9 cellular contexts compared by ENCODE assay signal in the genomic region with DNA sequence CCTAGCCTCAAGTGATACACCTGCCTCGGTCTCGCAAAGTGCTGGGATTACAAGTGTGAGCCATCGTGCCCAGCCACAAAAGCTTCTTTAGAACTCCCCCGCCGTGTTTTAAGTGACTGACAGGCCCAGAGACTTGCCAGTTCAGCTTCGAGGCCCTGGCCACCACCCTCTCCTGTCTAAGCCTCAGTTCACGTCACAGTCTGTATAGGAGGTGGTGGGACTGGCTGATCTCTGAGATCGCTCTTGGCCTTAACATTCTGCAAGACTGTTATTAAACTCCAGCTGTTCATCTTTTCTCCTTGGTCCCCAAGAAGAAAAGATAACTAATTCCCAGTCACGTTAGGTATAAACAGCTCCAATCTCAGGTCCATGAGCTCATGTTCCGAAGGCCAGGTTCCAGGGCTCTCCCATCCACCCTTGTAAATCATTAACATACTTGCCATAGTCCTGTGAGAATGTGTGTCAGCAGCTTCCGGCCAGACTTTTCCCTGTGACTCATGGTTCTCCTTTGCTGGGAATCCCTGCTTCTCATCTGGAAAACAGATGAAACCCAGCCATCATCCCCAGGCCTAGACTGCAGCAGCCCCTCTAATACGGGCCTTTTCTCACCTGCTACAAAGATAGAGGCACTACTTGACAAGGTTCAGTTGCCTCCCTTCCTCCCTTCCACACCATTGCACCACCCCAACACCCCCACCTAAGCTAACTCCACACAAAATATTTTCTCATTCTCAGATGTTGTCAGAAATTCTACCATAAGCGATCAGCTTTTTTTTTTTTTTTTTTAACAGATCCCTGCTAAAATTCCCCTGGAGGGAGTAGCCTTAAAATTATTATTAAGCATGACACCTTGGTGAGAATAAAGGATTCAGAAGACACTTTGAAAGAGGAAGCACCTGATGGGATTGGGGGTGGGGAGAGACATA. TPM values are rescaled to one million over a fixed set of nuclear protein-coding genes. Genes with fewer than 3 reads are reported as not detected.
A peak's percentile ranks its signal among the peaks of the same experiment; 100 is the strongest.
DNase-seq lines count a peak whose midpoint lies in the region; ATAC-seq and TF ChIP-seq lines count a peak whose summit lies in the region.
"Had no signal": no experiment of that assay in that cellular context is flagged by ENCODE, and none has a peak within 500 bp of the region (broad histone marks: within the 10 kb centered on the region; RNA-seq: fewer than 3 reads in every experiment).

No MANE protein-coding gene starts in this region.

- no peaks in the 10 kb centered on the region for H3K27me3 Mint-ChIP-seq in activated T-cell treated with anti-CD3 and anti-CD28 coated beads, Interleukin-2, amount 50 U/mL, for 72 hours (ENCODE audit: low read depth)
- H3K27me3 Mint-ChIP-seq in brain = peaks cover 7% of the 10 kb centered on the region
- H3K27me3 Mint-ChIP-seq: CD8-positive, alpha-beta memory T cell had no signal

- no peak for TF ChIP-seq EP300 in upper lobe of left lung (IDR thresholded peaks at IDR 0.05)

- TF ChIP-seq POLR2A in upper lobe of left lung (IDR thresholded peaks at IDR 0.05) = no peak

- intact Hi-C loops in left lung (cut with DNase I) = no loop called here

- peak overlapping the region; percentile 26 for H3K27ac Mint-ChIP-seq in activated T-cell treated with anti-CD3 and anti-CD28 coated beads, Interleukin-2, amount 50 U/mL, for 72 hours
- H3K27ac Mint-ChIP-seq in brain = peak overlapping the region in 4 of 5 experiments; percentile 5 to 91 (median 64)

- H3K4me3 ChIP-seq in left lung = no peak overlapping the region
- H3K4me3 ChIP-seq in upper lobe of left lung = no peak overlapping the region

- TF ChIP-seq CTCF in brain (conservative IDR thresholded peaks at IDR 0.05) (no peak), left lung (IDR thresholded peaks at IDR 0.05) (no peak), upper lobe of left lung (IDR thresholded peaks at IDR 0.05) (no peak)

- peaks cover 7% of the 10 kb centered on the region for H3K4me1 Mint-ChIP-seq in activated T-cell treated with anti-CD3 and anti-CD28 coated beads, Interleukin-2, amount 50 U/mL, for 72 hours (ENCODE audit: low read depth)
- peaks cover 30% of the 10 kb centered on the region for H3K4me1 Mint-ChIP-seq in brain

- no peak for DNase-seq in activated T-cell treated with anti-CD3 and anti-CD28 coated beads, Interleukin-2, amount 50 U/mL, for 72 hours
- DNase-seq in activated T-cell treated with anti-CD3 and anti-CD28 coated beads for 4 hours (no peak), left lung (peak in 1 of 2 donors; percentile 21), upper lobe of left lung (peak in 1 of 2 donors; percentile 82), D341Med (ENCODE audit: low spot score) (no peak), NCI-H2171 (lab: John Stamatoyannopoulos, UW) (no peak)

- H3K4me3 Mint-ChIP-seq in activated T-cell treated with anti-CD3 and anti-CD28 coated beads, Interleukin-2, amount 50 U/mL, for 72 hours = peak overlapping the region; percentile 22 to 40
- peak overlapping the region in 1 of 5 experiments; percentile 60 for H3K4me3 Mint-ChIP-seq in brain

- 71 to 72% methylated on average over 12 to 13 of the region's 13 CpGs for WGBS in upper lobe of left lung, 2 donors

- H3K36me3 Mint-ChIP-seq in activated T-cell treated with anti-CD3 and anti-CD28 coated beads, Interleukin-2, amount 50 U/mL, for 72 hours (ENCODE audit: insufficient read depth in 2 of 2) = no peaks in the 10 kb centered on the region
- H3K36me3 Mint-ChIP-seq in brain = no peaks in the 10 kb centered on the region
- H3K36me3 Mint-ChIP-seq: CD8-positive, alpha-beta memory T cell had no signal

- H3K4me1 ChIP-seq in left lung (peaks cover 6 to 46% of the 10 kb centered on the region in 2 donors), upper lobe of left lung (peaks cover 5 to 23% (median 10%) of the 10 kb centered on the region in 4 donors)

- H3K27ac ChIP-seq in left lung = peak overlapping the region; percentile 66
- H3K27ac ChIP-seq in upper lobe of left lung = peak overlapping the region; percentile 43 to 62 (median 54)

- ATAC-seq in activated T-cell treated with anti-CD3 and anti-CD28 coated beads, Interleukin-2, amount 50 U/mL, for 72 hours (replicated peaks in 1 of 2) = no peak
- ATAC-seq in left lung (peak; percentile 87), upper lobe of left lung (ENCODE audit: low FRiP score in 2 of 2) (peak; percentile 80 to 88), GM21528 (IDR thresholded peaks at IDR 0.05; ENCODE audit: low FRiP score, unreplicated experiment) (no peak)

- no peaks in the 10 kb centered on the region for H3K9me3 Mint-ChIP-seq in activated T-cell treated with anti-CD3 and anti-CD28 coated beads, Interleukin-2, amount 50 U/mL, for 72 hours
- peaks cover 0 to 3% (median 0%) of the 10 kb centered on the region in 5 experiments for H3K9me3 Mint-ChIP-seq in brain
- H3K9me3 Mint-ChIP-seq: CD8-positive, alpha-beta memory T cell had no signal

- H3K9me3 ChIP-seq in left lung = no peaks in the 10 kb centered on the region
- H3K9me3 ChIP-seq in upper lobe of left lung = no peaks in the 10 kb centered on the region

- H3K36me3 ChIP-seq in left lung (no peaks in the 10 kb centered on the region), upper lobe of left lung (no peaks in the 10 kb centered on the region)

- H3K27me3 ChIP-seq in left lung (no peaks in the 10 kb centered on the region), upper lobe of left lung (no peaks in the 10 kb centered on the region)

RNA-seq across cellular contexts. Expression of a gene that starts 5.6 kb away (rescaled TPM):
- 10 to 100 TPM; 25.3 to 26.4 TPM for total RNA-seq in activated T-cell treated with anti-CD3 and anti-CD28 coated beads, Interleukin-2, amount 50 U/mL, for 72 hours
- 135 TPM for polyA plus RNA-seq in brain (ENCODE audit: insufficient read depth, low read depth, low replicate concordance)
- total RNA-seq in left lung (10 to 100 TPM; 58.9 to 78.8 TPM), upper lobe of left lung (100 to 1,000 TPM in 1 of 6 donors, 10 to 100 TPM in 5; 31.2 to 103 (median 42.8) TPM)

RNA-seq across cellular contexts. Expression of a gene that starts 38.4 kb away (rescaled TPM):
- not detected for total RNA-seq in activated T-cell treated with anti-CD3 and anti-CD28 coated beads, Interleukin-2, amount 50 U/mL, for 72 hours
- 13.6 TPM for polyA plus RNA-seq in brain (ENCODE audit: insufficient read depth, low read depth, low replicate concordance)
- total RNA-seq in left lung (not detected), upper lobe of left lung (under 1 TPM in 1 of 6 donors, not detected in 5; 0.44 TPM)
- total RNA-seq: CD8-positive, alpha-beta memory T cell had no signal
- polyA plus RNA-seq: CD8-positive, alpha-beta memory T cell had no signal

Comparison
In these comparisons a context has a peak if more than half of its experiments do, and no peak if none do; other contexts are left out.
1. ATAC-seq: peak in left lung (single experiment) and upper lobe of left lung (2 of 2); none in activated T-cell treated with anti-CD3 and anti-CD28 coated beads, Interleukin-2, amount 50 U/mL, for 72 hours (0 of 2) and GM21528 (single experiment).